ENCODE assay signal across 21 cellular contexts in the genomic region with DNA sequence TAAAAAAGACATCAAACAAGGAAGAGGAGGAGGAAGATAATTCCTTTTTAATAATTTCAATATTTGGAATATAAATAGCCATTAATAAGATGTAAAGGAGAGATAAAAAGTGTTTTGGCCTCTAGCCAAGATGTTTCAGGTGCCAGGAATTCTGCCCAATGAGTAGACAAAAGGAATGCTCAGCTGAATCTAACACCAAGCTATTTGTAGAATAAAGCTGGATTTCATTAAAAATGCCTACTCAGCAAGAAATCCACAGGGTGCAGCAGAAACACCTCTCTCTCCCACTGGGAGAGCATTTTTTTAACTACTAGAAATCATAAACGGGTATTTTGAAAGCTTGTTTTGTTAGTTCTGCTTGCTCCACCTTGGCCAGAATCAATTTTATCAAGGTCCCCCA. TPM values are rescaled to one million over a fixed set of nuclear protein-coding genes. Genes with fewer than 3 reads are reported as not detected.
DNase-seq lines count a peak whose midpoint lies in the region; ATAC-seq, FAIRE-seq and TF ChIP-seq lines count a peak whose summit lies in the region.
"Had no signal": no experiment of that assay in that cellular context is flagged by ENCODE, and none has a peak within 500 bp of the region (broad histone marks: within the 10 kb centered on the region; RNA-seq: fewer than 3 reads in every experiment).

No MANE protein-coding gene starts in this region.

- no peak for TF ChIP-seq RAD21 in A549 (conservative IDR thresholded peaks at IDR 0.05 in 1 of 2, IDR thresholded peaks at IDR 0.05 in 1 of 2)

- H3K36me3 ChIP-seq in RWPE2 (ENCODE audit: low read depth) (no peaks in the 10 kb centered on the region), esophagus muscularis mucosa (no peaks in the 10 kb centered on the region)
- H3K36me3 ChIP-seq: MG63 had no signal

- CTCF ChIA-PET in A549 (lab: Yijun Ruan, JAX), result interaction anchor here (0.8 to 1.2 kb wide), 2 partner anchors 8 to 34 kb away, joined by 4 to 6 read pairs; no protein-coding TSS in a partner anchor

- H3K4me3 Mint-ChIP-seq in stimulated activated effector memory CD8-positive, alpha-beta T cell treated with anti-CD3 and anti-CD28 coated beads, Interleukin-12 subunit alpha, Interleukin-12 subunit beta, amount 100 ng/mL, for 72 hours, result no peak overlapping the region
- H3K4me3 Mint-ChIP-seq: CD14-positive monocyte, T-cell had no signal

- H3K4me2 ChIP-seq in A549, result no peak overlapping the region

- H3K27ac Mint-ChIP-seq in stimulated activated effector memory CD8-positive, alpha-beta T cell treated with anti-CD3 and anti-CD28 coated beads, Interleukin-12 subunit alpha, Interleukin-12 subunit beta, amount 100 ng/mL, for 72 hours, result no peak overlapping the region
- H3K27ac Mint-ChIP-seq: CD14-positive monocyte, T-cell had no signal

- H3K9me3 Mint-ChIP-seq in stimulated activated effector memory CD8-positive, alpha-beta T cell treated with anti-CD3 and anti-CD28 coated beads, Interleukin-12 subunit alpha, Interleukin-12 subunit beta, amount 100 ng/mL, for 72 hours, result no peaks in the 10 kb centered on the region
- H3K9me3 Mint-ChIP-seq: CD14-positive monocyte, T-cell had no signal

- WGBS in A549 (ENCODE audit: missing lambda C conversion rate), result 5% methylated on average over 1 of the region's 1 CpG
- WGBS in esophagus muscularis mucosa, result 55% methylated on average over 1 of the region's 1 CpG

- no peak for FAIRE-seq in A549 (lab: Jason Lieb, UNC)
- FAIRE-seq: RCC 7860 had no signal

- TF ChIP-seq CTCF in A549 (IDR thresholded peaks at IDR 0.05) (no peak), RWPE2 (IDR thresholded peaks at IDR 0.05; ENCODE audit: poor library complexity, severe bottlenecking) (no peak), esophagus muscularis mucosa (IDR thresholded peaks at IDR 0.05) (no peak)

- no peaks in the 10 kb centered on the region for H3K4me1 Mint-ChIP-seq in stimulated activated effector memory CD8-positive, alpha-beta T cell treated with anti-CD3 and anti-CD28 coated beads, Interleukin-12 subunit alpha, Interleukin-12 subunit beta, amount 100 ng/mL, for 72 hours
- H3K4me1 Mint-ChIP-seq: CD14-positive monocyte, T-cell had no signal

- no peak for DNase-seq in A549 (ENCODE audit: low read depth in 1 of 2, low spot score in 1 of 2)
- peak; percentile 4 for DNase-seq in ELR (ENCODE audit: low read depth)
- DNase-seq in RWPE2 (ENCODE audit: low spot score), result no peak
- peak; percentile 31 for DNase-seq in esophagus muscularis mucosa (ENCODE audit: extremely low spot score)
- no peak for DNase-seq in AG20443 (ENCODE audit: low spot score)
- no peak for DNase-seq in stimulated activated effector memory CD8-positive, alpha-beta T cell treated with anti-CD3 and anti-CD28 coated beads, Interleukin-12 subunit alpha, Interleukin-12 subunit beta, amount 100 ng/mL, for 72 hours (ENCODE audit: low spot score in 2 of 2)
- DNase-seq: DMS79 treated with DMSO at 0.1 percent for 48 hours; MG63; NCI-H1048; NCI-H146; NCI-H2029 treated with DMSO at 0.1 percent for 48 hours; NCI-H526 treated with DMSO at 0.1 percent for 48 hours; NK-92 treated with Interleukin-12 subunit alpha and Interleukin-12 subunit beta, amount 100 ng/mL, for 24 hours; SHP77 treated with DMSO at 0.1 percent for 48 hours; T-cell had no signal

- H3K27ac ChIP-seq in A549 (no peak overlapping the region), RWPE2 (ENCODE audit: poor library complexity, severe bottlenecking) (no peak overlapping the region), esophagus muscularis mucosa (replicated peaks in 1 of 4) (no peak overlapping the region)

- H3K4me3 ChIP-seq in A549 (no peak overlapping the region), RWPE2 (ENCODE audit: severe bottlenecking) (no peak overlapping the region), esophagus muscularis mucosa (no peak overlapping the region)
- H3K4me3 ChIP-seq: MG63 had no signal

- intact Hi-C loops in esophagus muscularis mucosa (cut with DNase I), result no loop called here

- ATAC-seq in A549 (no peak), RWPE2 (ENCODE audit: low read depth) (peak; percentile 70; the same call in 2 of the 3 replicates), HG02798 (IDR thresholded peaks at IDR 0.05; ENCODE audit: poor library complexity, unreplicated experiment) (no peak)
- ATAC-seq in stimulated activated effector memory CD8-positive, alpha-beta T cell treated with anti-CD3 and anti-CD28 coated beads, Interleukin-12 subunit alpha, Interleukin-12 subunit beta, amount 100 ng/mL, for 72 hours, result no peak
- ATAC-seq: SK-N-SH treated with all-trans-retinoic acid at 6 μM for 48 hours, T-cell had no signal

- H3K9me3 ChIP-seq in A549 (no peaks in the 10 kb centered on the region), RWPE2 (ENCODE audit: severe bottlenecking) (no peaks in the 10 kb centered on the region), esophagus muscularis mucosa (no peaks in the 10 kb centered on the region)
- H3K9me3 ChIP-seq: MG63 had no signal

- H3K4me1 ChIP-seq in A549 (no peaks in the 10 kb centered on the region), RWPE2 (ENCODE audit: insufficient read depth, poor library complexity, severe bottlenecking) (peaks cover 18% of the 10 kb centered on the region), esophagus muscularis mucosa (peaks cover 0 to 9% (median 0%) of the 10 kb centered on the region in 4 donors)

- H3K36me3 Mint-ChIP-seq in stimulated activated effector memory CD8-positive, alpha-beta T cell treated with anti-CD3 and anti-CD28 coated beads, Interleukin-12 subunit alpha, Interleukin-12 subunit beta, amount 100 ng/mL, for 72 hours, result no peaks in the 10 kb centered on the region
- H3K36me3 Mint-ChIP-seq: CD14-positive monocyte, T-cell had no signal

- TF ChIP-seq EP300 in A549 (IDR thresholded peaks at IDR 0.05) (no peak), esophagus muscularis mucosa (IDR thresholded peaks at IDR 0.05) (no peak)

- POLR2A ChIA-PET in A549 (lab: Yijun Ruan, JAX), result no interaction called here

- no peak for TF ChIP-seq POLR2A in A549 (IDR thresholded peaks at IDR 0.05; ENCODE audit: low read length)
- TF ChIP-seq POLR2A in esophagus muscularis mucosa (IDR thresholded peaks at IDR 0.05; ENCODE audit: low read depth), result no peak

- H3K27me3 ChIP-seq in RWPE2 (ENCODE audit: insufficient read depth, poor library complexity, severe bottlenecking), result no peaks in the 10 kb centered on the region
- H3K27me3 ChIP-seq in esophagus muscularis mucosa, result no peaks in the 10 kb centered on the region

TF ChIP-seq in A549, 52 proteins besides CTCF, POLR2A, EP300 and RAD21:
- TF ChIP-seq SREBF2 (IDR thresholded peaks at IDR 0.05) (no peak), NFE2L2 (conservative IDR thresholded peaks at IDR 0.05; ENCODE audit: low read length) (no peak), POLR2AphosphoS2 (conservative IDR thresholded peaks at IDR 0.05; ENCODE audit: low read length) (no peak), MAFK (IDR thresholded peaks at IDR 0.05; ENCODE audit: partially characterized antibody) (peak; percentile 98)
- TF ChIP-seq, protein P1, sequence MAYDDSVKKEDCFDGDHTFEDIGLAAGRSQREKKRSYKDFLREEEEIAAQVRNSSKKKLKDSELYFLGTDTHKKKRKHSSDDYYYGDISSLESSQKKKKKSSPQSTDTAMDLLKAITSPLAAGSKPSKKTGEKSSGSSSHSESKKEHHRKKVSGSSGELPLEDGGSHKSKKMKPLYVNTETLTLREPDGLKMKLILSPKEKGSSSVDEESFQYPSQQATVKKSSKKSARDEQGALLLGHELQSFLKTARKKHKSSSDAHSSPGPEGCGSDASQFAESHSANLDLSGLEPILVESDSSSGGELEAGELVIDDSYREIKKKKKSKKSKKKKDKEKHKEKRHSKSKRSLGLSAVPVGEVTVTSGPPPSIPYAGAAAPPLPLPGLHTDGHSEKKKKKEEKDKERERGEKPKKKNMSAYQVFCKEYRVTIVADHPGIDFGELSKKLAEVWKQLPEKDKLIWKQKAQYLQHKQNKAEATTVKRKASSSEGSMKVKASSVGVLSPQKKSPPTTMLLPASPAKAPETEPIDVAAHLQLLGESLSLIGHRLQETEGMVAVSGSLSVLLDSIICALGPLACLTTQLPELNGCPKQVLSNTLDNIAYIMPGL (CRISPR knock-in tag; IDR thresholded peaks at IDR 0.05; ENCODE audit: borderline replicate concordance), result no peak

RNA-seq across cellular contexts. Expression of a gene that starts 4.1 kb away (rescaled TPM):
- polyA plus RNA-seq in A549 (2011; rRNA removed) (not detected in 2 replicates), A549 (2017; fragmentation: RNase III; extraction: RNeasy Plus Mini Kit Qiagen cat#74134 plus additional on column Dnase treatment) (not detected in 3 replicates)
- under 0.01 TPM in 1 of 2 replicates, not detected in the other for polyA plus RNA-seq in A549 (2012; cell fraction: cytosol; rRNA removed)
- polyA plus RNA-seq in A549 (2012; cell fraction: nucleus; rRNA removed), result 0.01 TPM in 1 of 2 replicates, not detected in the other
- not detected in 2 replicates for polyA minus RNA-seq in A549 (2011; rRNA and poly(A)+ RNA removed)
- under 1 TPM in 3 of 4 donors, not detected in 1; under 0.01 to 0.50 (median 0.29) TPM for total RNA-seq in esophagus muscularis mucosa
- total RNA-seq: G401, H4, T-cell had no signal
- polyA plus RNA-seq: CD14-positive monocyte had no signal

Comparison
In these comparisons a context has a peak if more than half of its experiments do, and no peak if none do; other contexts are left out.
1. DNase-seq: peak in ELR (single experiment) and esophagus muscularis mucosa (single experiment); none in A549 (0 of 2), RWPE2 (single experiment), AG20443 (single experiment) and stimulated activated effector memory CD8-positive, alpha-beta T cell treated with anti-CD3 and anti-CD28 coated beads, Interleukin-12 subunit alpha, Interleukin-12 subunit beta, amount 100 ng/mL, for 72 hours (0 of 2).